ENCODE assay signal across 10 cellular contexts in the genomic region with DNA sequence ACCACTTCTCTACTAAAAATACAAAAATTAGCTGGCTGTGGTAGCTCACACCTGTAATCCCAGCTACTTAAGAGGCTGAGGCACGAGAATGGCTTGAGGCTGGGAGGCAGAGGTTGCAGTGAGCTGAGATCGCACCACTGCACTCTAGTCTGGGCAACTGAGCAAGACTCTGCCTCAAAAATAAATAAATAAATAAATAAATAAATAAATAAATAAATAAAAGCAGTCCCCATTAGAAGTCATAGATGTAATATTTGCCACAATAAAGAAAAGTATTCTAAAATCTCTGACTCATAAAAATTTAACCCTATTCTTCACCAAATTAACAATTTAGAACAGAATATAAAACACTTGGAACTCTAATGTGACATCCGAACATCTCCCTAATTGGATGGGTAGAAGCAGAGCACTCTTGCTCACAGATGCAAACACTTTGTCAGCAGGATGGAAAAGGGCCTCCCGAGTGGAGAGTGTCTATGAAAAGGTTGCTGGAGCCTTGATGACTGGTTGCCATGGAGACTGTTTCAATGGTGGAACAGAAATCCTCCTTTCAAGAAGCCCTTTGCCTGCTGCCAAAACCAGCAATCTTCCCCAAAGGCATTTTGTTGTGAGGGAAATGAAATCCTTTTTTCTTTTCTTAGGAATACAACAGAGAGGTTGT. TPM values are rescaled to one million over a fixed set of nuclear protein-coding genes. Genes with fewer than 3 reads are reported as not detected.
DNase-seq lines count a peak whose midpoint lies in the region; ATAC-seq and TF ChIP-seq lines count a peak whose summit lies in the region.
"Had no signal": no experiment of that assay in that cellular context is flagged by ENCODE, and none has a peak within 500 bp of the region (broad histone marks: within the 10 kb centered on the region; RNA-seq: fewer than 3 reads in every experiment).

No MANE protein-coding gene starts in this region.

- TF ChIP-seq CTCF in GM13977 (IDR thresholded peaks at IDR 0.05; ENCODE audit: extremely low read depth, insufficient read depth, missing control alignments), result no peak

- 0 out of 2 replicates have a peak overlapping the region, but pooled peaks have one; percentile 17 for H3K4me3 ChIP-seq in SK-N-MC

- no peaks in the 10 kb centered on the region for H3K9me3 ChIP-seq in SK-N-MC (ENCODE audit: low read depth, low read length)

- H3K27ac ChIP-seq in SK-N-MC, result peak overlapping the region; percentile 48

- ATAC-seq in left ventricle myocardium superior, result peak; percentile 80
- ATAC-seq: activated T-cell treated with anti-CD3 and anti-CD28 coated beads, Interleukin-2, amount 50 U/mL, for 72 hours; effector memory CD8-positive, alpha-beta T cell had no signal

- in situ Hi-C loops in GM13977 (cut with MboI; ENCODE audit: low pct_unique_long_range_greater_than_20kb, low sequenced_read_pairs, unreplicated experiment), result no loop called here

- DNase-seq in NCI-H1417 (lab: John Stamatoyannopoulos, UW) (peak; percentile 79 to 96 (median 84)), SK-N-MC (ENCODE audit: low read depth, low spot score) (peak; percentile 66), left ventricle myocardium superior (peak; percentile 27), superior temporal gyrus (ENCODE audit: extremely low spot score) (peak; percentile 74), amniotic stem cell (lab: John Stamatoyannopoulos, UW) (no peak), AG08396 (ENCODE audit: low spot score) (no peak), GM13977 (ENCODE audit: low spot score) (no peak)
- DNase-seq: activated T-cell treated with anti-CD3 and anti-CD28 coated beads, Interleukin-2, amount 50 U/mL, for 72 hours; effector memory CD8-positive, alpha-beta T cell; NCI-H1048 had no signal

- intact Hi-C loops in left ventricle myocardium superior (cut with micrococcal nuclease), result no loop called here

- no peaks in the 10 kb centered on the region for H3K36me3 ChIP-seq in SK-N-MC (ENCODE audit: insufficient read depth, low read length)

- H3K9ac ChIP-seq in SK-N-MC (ENCODE audit: insufficient read length), result no peak overlapping the region

RNA-seq across cellular contexts. Expression of a gene that starts 38.9 kb away (rescaled TPM):
- 2.4 TPM for total RNA-seq in left ventricle myocardium superior

Comparison
In these comparisons a context has a peak if more than half of its experiments do, and no peak if none do; other contexts are left out.
1. DNase-seq: peak in NCI-H1417 (3 of 3), SK-N-MC (single experiment), left ventricle myocardium superior (single experiment) and superior temporal gyrus (single experiment); none in amniotic stem cell (single experiment), AG08396 (single experiment) and GM13977 (single experiment).